ENCODE assay signal across 2 cellular contexts in the genomic region with DNA sequence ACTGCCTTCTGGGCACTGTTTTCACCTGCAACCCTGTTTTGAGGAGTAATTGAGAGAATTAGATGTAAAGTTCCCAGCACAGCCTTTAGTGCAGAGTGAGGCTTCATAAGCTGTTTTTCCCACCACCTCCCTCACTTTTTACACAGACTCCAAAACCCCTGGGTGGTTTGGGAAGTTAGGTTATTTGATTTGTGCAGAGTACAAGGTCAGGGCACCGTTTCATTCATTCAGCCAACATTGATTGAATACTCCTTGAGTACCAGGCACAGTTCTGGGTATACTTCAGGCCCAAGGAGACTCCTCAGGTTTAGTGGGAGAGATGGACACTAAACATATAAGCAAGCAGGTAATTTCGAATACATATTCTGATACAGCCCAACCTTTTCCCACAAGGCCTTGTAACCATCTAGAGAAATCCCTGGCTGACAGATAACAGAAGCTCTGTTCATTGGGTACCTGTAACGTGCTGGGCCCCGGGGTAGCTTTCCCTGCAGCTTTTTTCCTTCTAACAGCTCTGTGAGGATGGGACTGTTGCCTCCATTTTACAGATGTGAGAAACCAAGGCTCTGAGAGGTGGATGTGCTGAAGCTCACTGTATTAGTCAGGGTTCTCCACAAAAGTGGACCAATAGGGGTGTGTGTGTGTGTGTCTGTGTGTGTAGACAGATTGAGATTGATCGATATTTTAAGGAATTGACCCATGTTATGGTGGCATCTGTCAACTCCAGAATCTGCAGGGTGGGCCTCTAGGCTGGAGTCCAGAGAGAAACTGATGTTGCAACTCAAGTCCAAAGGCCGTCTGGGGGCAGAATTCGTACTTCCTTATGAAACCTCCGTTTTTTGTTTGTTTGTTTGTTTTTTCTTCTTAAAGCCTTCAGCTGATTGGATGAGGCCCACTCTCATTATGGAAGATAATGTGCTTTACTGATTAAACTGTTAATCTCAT.
A peak's percentile ranks its signal among the peaks of the same experiment; 100 is the strongest.
TF ChIP-seq lines count a peak whose summit lies in the region.

No MANE protein-coding gene starts in this region.

TF ChIP-seq in WTC11, 78 proteins besides CTCF, POLR2A, EP300 and RAD21:
- TF ChIP-seq GABPB1 (CRISPR knock-in tag; IDR thresholded peaks at IDR 0.05), result peak; percentile 88
- TF ChIP-seq, protein P1, sequence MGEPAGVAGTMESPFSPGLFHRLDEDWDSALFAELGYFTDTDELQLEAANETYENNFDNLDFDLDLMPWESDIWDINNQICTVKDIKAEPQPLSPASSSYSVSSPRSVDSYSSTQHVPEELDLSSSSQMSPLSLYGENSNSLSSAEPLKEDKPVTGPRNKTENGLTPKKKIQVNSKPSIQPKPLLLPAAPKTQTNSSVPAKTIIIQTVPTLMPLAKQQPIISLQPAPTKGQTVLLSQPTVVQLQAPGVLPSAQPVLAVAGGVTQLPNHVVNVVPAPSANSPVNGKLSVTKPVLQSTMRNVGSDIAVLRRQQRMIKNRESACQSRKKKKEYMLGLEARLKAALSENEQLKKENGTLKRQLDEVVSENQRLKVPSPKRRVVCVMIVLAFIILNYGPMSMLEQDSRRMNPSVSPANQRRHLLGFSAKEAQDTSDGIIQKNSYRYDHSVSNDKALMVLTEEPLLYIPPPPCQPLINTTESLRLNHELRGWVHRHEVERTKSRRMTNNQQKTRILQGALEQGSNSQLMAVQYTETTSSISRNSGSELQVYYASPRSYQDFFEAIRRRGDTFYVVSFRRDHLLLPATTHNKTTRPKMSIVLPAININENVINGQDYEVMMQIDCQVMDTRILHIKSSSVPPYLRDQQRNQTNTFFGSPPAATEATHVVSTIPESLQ (CRISPR knock-in tag; IDR thresholded peaks at IDR 0.05), result no peak

TF ChIP-seq in HepG2, 621 proteins besides CTCF, POLR2A, EP300 and RAD21 (continues in another document):
- TF ChIP-seq ZNF510 (CRISPR knock-in tag; IDR thresholded peaks at IDR 0.05; ENCODE audit: low read depth) (no peak), TBX2 (CRISPR knock-in tag; IDR thresholded peaks at IDR 0.05; ENCODE audit: borderline replicate concordance) (peak; percentile 62; the same call in 1 of the 2 replicates), ZNF720 (CRISPR knock-in tag; IDR thresholded peaks at IDR 0.05) (0 out of 2 replicates have a peak, but pooled peaks have one; percentile 22), ZIK1 (CRISPR knock-in tag; IDR thresholded peaks at IDR 0.05; ENCODE audit: borderline replicate concordance, low read depth) (peak; percentile 36; the same call in 1 of the 2 replicates), KLF13 (CRISPR knock-in tag; IDR thresholded peaks at IDR 0.05) (0 out of 2 replicates have a peak, but pooled peaks have one; percentile 31), ZSCAN29 (CRISPR knock-in tag; conservative IDR thresholded peaks at IDR 0.05) (peak; percentile 97), MTF1 (CRISPR knock-in tag; IDR thresholded peaks at IDR 0.05) (no peak), MED8 (CRISPR knock-in tag; IDR thresholded peaks at IDR 0.05; ENCODE audit: insufficient replicate concordance) (no peak), STAG1 (CRISPR knock-in tag; IDR thresholded peaks at IDR 0.05) (peak; percentile 24; the same call in 1 of the 2 replicates), ATF7-NPFF (CRISPR knock-in tag; IDR thresholded peaks at IDR 0.05; ENCODE audit: low read depth) (no peak; the same call in 1 of the 2 replicates), EEA1 (CRISPR knock-in tag; IDR thresholded peaks at IDR 0.05; ENCODE audit: borderline replicate concordance) (no peak), ZFX (CRISPR knock-in tag; IDR thresholded peaks at IDR 0.05; ENCODE audit: low read depth) (peak; percentile 64), ZNF234 (CRISPR knock-in tag; conservative IDR thresholded peaks at IDR 0.05) (0 out of 2 replicates have a peak, but pooled peaks have one; percentile 44), ZNF350 (CRISPR knock-in tag; IDR thresholded peaks at IDR 0.05; ENCODE audit: borderline replicate concordance, low read depth) (0 out of 2 replicates have a peak, but pooled peaks have one; percentile 54), HOXD1 (CRISPR knock-in tag; IDR thresholded peaks at IDR 0.05) (peak; percentile 93), MEF2D (CRISPR knock-in tag; IDR thresholded peaks at IDR 0.05) (peak; percentile 64), ZNF614 (CRISPR knock-in tag; IDR thresholded peaks at IDR 0.05; ENCODE audit: borderline replicate concordance) (peak; percentile 78), JDP2 (CRISPR knock-in tag; IDR thresholded peaks at IDR 0.05; ENCODE audit: borderline replicate concordance) (peak; percentile 35; the same call in 1 of the 2 replicates), ZNF768 (CRISPR knock-in tag; IDR thresholded peaks at IDR 0.05) (no peak), CBX1 (IDR thresholded peaks at IDR 0.05; ENCODE audit: low read depth) (peak; percentile 91), CCDC6 (CRISPR knock-in tag; IDR thresholded peaks at IDR 0.05) (peak; percentile 75; the same call in 1 of the 2 replicates), SOX5 (CRISPR knock-in tag; IDR thresholded peaks at IDR 0.05; ENCODE audit: borderline replicate concordance) (peak; percentile 78; the same call in 1 of the 2 replicates), ZNF615 (CRISPR knock-in tag; IDR thresholded peaks at IDR 0.05; ENCODE audit: borderline replicate concordance) (peak; percentile 81; the same call in 1 of the 2 replicates), TP53 (CRISPR knock-in tag; conservative IDR thresholded peaks at IDR 0.05) (peak; percentile 79; the same call in 1 of the 2 replicates), ZNF709 (CRISPR knock-in tag; IDR thresholded peaks at IDR 0.05) (peak; percentile 76; the same call in 1 of the 2 replicates), ZMYM3 (CRISPR knock-in tag; IDR thresholded peaks at IDR 0.05) (peak; percentile 100), HDAC2 (CRISPR knock-in tag; IDR thresholded peaks at IDR 0.05) (peak; percentile 98; the same call in 1 of the 2 replicates)
- TF ChIP-seq, protein P2, sequence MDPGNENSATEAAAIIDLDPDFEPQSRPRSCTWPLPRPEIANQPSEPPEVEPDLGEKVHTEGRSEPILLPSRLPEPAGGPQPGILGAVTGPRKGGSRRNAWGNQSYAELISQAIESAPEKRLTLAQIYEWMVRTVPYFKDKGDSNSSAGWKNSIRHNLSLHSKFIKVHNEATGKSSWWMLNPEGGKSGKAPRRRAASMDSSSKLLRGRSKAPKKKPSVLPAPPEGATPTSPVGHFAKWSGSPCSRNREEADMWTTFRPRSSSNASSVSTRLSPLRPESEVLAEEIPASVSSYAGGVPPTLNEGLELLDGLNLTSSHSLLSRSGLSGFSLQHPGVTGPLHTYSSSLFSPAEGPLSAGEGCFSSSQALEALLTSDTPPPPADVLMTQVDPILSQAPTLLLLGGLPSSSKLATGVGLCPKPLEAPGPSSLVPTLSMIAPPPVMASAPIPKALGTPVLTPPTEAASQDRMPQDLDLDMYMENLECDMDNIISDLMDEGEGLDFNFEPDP (CRISPR knock-in tag; conservative IDR thresholded peaks at IDR 0.05), result no peak
- TF ChIP-seq, protein P3, sequence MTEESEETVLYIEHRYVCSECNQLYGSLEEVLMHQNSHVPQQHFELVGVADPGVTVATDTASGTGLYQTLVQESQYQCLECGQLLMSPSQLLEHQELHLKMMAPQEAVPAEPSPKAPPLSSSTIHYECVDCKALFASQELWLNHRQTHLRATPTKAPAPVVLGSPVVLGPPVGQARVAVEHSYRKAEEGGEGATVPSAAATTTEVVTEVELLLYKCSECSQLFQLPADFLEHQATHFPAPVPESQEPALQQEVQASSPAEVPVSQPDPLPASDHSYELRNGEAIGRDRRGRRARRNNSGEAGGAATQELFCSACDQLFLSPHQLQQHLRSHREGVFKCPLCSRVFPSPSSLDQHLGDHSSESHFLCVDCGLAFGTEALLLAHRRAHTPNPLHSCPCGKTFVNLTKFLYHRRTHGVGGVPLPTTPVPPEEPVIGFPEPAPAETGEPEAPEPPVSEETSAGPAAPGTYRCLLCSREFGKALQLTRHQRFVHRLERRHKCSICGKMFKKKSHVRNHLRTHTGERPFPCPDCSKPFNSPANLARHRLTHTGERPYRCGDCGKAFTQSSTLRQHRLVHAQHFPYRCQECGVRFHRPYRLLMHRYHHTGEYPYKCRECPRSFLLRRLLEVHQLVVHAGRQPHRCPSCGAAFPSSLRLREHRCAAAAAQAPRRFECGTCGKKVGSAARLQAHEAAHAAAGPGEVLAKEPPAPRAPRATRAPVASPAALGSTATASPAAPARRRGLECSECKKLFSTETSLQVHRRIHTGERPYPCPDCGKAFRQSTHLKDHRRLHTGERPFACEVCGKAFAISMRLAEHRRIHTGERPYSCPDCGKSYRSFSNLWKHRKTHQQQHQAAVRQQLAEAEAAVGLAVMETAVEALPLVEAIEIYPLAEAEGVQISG (CRISPR knock-in tag; IDR thresholded peaks at IDR 0.05), result peak; percentile 40
- TF ChIP-seq, protein P4, sequence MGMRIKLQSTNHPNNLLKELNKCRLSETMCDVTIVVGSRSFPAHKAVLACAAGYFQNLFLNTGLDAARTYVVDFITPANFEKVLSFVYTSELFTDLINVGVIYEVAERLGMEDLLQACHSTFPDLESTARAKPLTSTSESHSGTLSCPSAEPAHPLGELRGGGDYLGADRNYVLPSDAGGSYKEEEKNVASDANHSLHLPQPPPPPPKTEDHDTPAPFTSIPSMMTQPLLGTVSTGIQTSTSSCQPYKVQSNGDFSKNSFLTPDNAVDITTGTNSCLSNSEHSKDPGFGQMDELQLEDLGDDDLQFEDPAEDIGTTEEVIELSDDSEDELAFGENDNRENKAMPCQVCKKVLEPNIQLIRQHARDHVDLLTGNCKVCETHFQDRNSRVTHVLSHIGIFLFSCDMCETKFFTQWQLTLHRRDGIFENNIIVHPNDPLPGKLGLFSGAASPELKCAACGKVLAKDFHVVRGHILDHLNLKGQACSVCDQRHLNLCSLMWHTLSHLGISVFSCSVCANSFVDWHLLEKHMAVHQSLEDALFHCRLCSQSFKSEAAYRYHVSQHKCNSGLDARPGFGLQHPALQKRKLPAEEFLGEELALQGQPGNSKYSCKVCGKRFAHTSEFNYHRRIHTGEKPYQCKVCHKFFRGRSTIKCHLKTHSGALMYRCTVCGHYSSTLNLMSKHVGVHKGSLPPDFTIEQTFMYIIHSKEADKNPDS (CRISPR knock-in tag; IDR thresholded peaks at IDR 0.05), result 0 out of 2 replicates have a peak, but pooled peaks have one; percentile 78
- TF ChIP-seq, protein P5, sequence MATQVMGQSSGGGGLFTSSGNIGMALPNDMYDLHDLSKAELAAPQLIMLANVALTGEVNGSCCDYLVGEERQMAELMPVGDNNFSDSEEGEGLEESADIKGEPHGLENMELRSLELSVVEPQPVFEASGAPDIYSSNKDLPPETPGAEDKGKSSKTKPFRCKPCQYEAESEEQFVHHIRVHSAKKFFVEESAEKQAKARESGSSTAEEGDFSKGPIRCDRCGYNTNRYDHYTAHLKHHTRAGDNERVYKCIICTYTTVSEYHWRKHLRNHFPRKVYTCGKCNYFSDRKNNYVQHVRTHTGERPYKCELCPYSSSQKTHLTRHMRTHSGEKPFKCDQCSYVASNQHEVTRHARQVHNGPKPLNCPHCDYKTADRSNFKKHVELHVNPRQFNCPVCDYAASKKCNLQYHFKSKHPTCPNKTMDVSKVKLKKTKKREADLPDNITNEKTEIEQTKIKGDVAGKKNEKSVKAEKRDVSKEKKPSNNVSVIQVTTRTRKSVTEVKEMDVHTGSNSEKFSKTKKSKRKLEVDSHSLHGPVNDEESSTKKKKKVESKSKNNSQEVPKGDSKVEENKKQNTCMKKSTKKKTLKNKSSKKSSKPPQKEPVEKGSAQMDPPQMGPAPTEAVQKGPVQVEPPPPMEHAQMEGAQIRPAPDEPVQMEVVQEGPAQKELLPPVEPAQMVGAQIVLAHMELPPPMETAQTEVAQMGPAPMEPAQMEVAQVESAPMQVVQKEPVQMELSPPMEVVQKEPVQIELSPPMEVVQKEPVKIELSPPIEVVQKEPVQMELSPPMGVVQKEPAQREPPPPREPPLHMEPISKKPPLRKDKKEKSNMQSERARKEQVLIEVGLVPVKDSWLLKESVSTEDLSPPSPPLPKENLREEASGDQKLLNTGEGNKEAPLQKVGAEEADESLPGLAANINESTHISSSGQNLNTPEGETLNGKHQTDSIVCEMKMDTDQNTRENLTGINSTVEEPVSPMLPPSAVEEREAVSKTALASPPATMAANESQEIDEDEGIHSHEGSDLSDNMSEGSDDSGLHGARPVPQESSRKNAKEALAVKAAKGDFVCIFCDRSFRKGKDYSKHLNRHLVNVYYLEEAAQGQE (IDR thresholded peaks at IDR 0.05; ENCODE audit: borderline replicate concordance in 1 of 2, low read depth in 1 of 2, low read length in 2 of 2), result peak in 1 of 2 experiments; percentile 86; a peak in 2 of 4 replicates
- TF ChIP-seq, protein P6, sequence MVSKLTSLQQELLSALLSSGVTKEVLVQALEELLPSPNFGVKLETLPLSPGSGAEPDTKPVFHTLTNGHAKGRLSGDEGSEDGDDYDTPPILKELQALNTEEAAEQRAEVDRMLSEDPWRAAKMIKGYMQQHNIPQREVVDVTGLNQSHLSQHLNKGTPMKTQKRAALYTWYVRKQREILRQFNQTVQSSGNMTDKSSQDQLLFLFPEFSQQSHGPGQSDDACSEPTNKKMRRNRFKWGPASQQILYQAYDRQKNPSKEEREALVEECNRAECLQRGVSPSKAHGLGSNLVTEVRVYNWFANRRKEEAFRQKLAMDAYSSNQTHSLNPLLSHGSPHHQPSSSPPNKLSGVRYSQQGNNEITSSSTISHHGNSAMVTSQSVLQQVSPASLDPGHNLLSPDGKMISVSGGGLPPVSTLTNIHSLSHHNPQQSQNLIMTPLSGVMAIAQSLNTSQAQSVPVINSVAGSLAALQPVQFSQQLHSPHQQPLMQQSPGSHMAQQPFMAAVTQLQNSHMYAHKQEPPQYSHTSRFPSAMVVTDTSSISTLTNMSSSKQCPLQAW (CRISPR knock-in tag; IDR thresholded peaks at IDR 0.05), result peak; percentile 86
- TF ChIP-seq, protein P7, sequence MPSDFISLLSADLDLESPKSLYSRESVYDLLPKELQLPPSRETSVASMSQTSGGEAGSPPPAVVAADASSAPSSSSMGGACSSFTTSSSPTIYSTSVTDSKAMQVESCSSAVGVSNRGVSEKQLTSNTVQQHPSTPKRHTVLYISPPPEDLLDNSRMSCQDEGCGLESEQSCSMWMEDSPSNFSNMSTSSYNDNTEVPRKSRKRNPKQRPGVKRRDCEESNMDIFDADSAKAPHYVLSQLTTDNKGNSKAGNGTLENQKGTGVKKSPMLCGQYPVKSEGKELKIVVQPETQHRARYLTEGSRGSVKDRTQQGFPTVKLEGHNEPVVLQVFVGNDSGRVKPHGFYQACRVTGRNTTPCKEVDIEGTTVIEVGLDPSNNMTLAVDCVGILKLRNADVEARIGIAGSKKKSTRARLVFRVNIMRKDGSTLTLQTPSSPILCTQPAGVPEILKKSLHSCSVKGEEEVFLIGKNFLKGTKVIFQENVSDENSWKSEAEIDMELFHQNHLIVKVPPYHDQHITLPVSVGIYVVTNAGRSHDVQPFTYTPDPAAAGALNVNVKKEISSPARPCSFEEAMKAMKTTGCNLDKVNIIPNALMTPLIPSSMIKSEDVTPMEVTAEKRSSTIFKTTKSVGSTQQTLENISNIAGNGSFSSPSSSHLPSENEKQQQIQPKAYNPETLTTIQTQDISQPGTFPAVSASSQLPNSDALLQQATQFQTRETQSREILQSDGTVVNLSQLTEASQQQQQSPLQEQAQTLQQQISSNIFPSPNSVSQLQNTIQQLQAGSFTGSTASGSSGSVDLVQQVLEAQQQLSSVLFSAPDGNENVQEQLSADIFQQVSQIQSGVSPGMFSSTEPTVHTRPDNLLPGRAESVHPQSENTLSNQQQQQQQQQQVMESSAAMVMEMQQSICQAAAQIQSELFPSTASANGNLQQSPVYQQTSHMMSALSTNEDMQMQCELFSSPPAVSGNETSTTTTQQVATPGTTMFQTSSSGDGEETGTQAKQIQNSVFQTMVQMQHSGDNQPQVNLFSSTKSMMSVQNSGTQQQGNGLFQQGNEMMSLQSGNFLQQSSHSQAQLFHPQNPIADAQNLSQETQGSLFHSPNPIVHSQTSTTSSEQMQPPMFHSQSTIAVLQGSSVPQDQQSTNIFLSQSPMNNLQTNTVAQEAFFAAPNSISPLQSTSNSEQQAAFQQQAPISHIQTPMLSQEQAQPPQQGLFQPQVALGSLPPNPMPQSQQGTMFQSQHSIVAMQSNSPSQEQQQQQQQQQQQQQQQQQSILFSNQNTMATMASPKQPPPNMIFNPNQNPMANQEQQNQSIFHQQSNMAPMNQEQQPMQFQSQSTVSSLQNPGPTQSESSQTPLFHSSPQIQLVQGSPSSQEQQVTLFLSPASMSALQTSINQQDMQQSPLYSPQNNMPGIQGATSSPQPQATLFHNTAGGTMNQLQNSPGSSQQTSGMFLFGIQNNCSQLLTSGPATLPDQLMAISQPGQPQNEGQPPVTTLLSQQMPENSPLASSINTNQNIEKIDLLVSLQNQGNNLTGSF (CRISPR knock-in tag; IDR thresholded peaks at IDR 0.05), result no peak
